ENCODE assay signal across 8 cellular contexts in the genomic region with DNA sequence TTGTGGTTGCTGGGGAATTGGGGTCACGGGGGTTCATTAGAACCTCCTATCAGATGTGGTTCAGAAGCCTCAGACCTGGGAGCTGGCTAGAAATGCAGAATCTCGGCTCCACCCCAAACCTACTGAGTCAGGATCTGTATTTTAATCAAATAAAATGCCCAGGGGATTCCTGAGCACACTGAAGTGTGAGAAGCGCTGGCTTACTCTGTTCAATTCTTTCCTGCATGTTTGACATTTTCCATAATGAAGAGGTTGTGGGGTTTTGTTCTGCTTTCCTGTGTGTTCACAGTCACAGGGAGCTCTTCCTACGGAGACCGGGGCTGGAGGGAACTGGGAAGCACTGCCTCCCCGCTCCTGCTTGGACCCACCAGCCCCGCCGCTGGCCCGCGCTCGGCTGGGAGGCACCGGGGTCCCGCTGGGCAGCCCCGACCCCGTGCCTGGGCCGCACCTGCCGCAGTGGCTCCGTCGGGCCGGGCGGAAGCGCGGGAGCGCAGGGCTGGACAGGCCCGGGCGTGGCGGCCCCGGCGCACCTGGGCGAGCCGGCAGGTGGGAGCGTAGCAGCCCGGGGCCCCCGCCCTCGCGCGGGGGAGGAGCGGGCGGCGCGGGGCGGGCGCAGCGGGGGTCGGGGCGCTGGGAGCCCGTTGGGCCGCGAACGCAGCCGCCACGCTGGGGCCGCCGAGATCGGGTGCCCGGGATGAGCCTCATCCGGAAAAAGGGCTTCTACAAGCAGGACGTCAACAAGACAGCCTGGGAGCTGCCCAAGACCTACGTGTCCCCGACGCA. TPM values are rescaled to one million over a fixed set of nuclear protein-coding genes. Genes with fewer than 3 reads are reported as not detected.
DNase-seq lines count a peak whose midpoint lies in the region; ATAC-seq lines count a peak whose summit lies in the region.

Gene MAPK13, plus strand, starts transcription at position 625 of the 783 bp plus-strand sequence. Its CDS starts 70 bp downstream, at position 695.

- H3K4me1 ChIP-seq in iPS DF 6.9 (ENCODE audit: control insufficient read depth, insufficient read depth, low read length): peaks cover 5% of the 10 kb centered on the region; the same call in 1 of the 2 replicates

- CTCF ChIA-PET in activated naive CD4-positive, alpha-beta T cell treated with anti-CD3 and anti-CD28 coated beads for 36 hours (lab: Charles Lee): interaction anchor here (1.0 to 4.6 kb wide), 4 partner anchors 8 to 96 kb away, joined by 4 to 33 read pairs (median 4); no protein-coding TSS in a partner anchor

- no peaks in the 10 kb centered on the region for H3K9me3 Mint-ChIP-seq in activated naive CD4-positive, alpha-beta T cell treated with anti-CD3 and anti-CD28 coated beads for 36 hours

- peak; percentile 44 for DNase-seq in DMS79 treated with DMSO at 0.1 percent for 48 hours (lab: John Stamatoyannopoulos, UW)
- DNase-seq in NCI-H2081 treated with DMSO at 0.1 percent for 48 hours (lab: John Stamatoyannopoulos, UW): peak; percentile 43
- peak; percentile 76 for DNase-seq in activated naive CD4-positive, alpha-beta T cell treated with anti-CD3 and anti-CD28 coated beads for 36 hours
- DNase-seq in iPS DF 6.9 (ENCODE audit: low read depth, low spot score): no peak
- DNase-seq in skeletal muscle cell (ENCODE audit: low read depth): no peak
- no peak for DNase-seq in NCI-H1048 (lab: John Stamatoyannopoulos, UW)
- no peak for DNase-seq in MG63

- intact Hi-C loops in activated naive CD4-positive, alpha-beta T cell treated with anti-CD3 and anti-CD28 coated beads for 36 hours (cut with micrococcal nuclease): loop anchor here (2.0 to 10.0 kb wide), 4 partner anchors 47 to 627 kb away; partner anchors contain the start of genes KCTD20, PXT1 and SRSF3

- H3K27me3 Mint-ChIP-seq in activated naive CD4-positive, alpha-beta T cell treated with anti-CD3 and anti-CD28 coated beads for 36 hours (ENCODE audit: low read depth): no peaks in the 10 kb centered on the region

- H3K36me3 ChIP-seq in iPS DF 6.9 (ENCODE audit: control insufficient read depth, insufficient read depth, low read length): no peaks in the 10 kb centered on the region
- no peaks in the 10 kb centered on the region for H3K36me3 ChIP-seq in MG63

- H3K4me3 ChIP-seq in iPS DF 6.9 (ENCODE audit: low read length): peak within 1 kb of the TSS; percentile 57
- H3K4me3 ChIP-seq in skeletal muscle cell (ENCODE audit: low read depth, low read length): peak within 1 kb of the TSS; percentile 18
- H3K4me3 ChIP-seq in MG63: no peak within 1 kb of the TSS

- peak within 1 kb of the TSS; percentile 95 for H3K27ac Mint-ChIP-seq in activated naive CD4-positive, alpha-beta T cell treated with anti-CD3 and anti-CD28 coated beads for 36 hours

- H3K27ac ChIP-seq in iPS DF 6.9 (ENCODE audit: low read length): no peak within 1 kb of the TSS

- H3K4me3 Mint-ChIP-seq in activated naive CD4-positive, alpha-beta T cell treated with anti-CD3 and anti-CD28 coated beads for 36 hours: peak within 1 kb of the TSS; percentile 85

- H3K9me3 ChIP-seq in iPS DF 6.9 (ENCODE audit: control insufficient read depth, insufficient read depth, low read length) (no peaks in the 10 kb centered on the region), MG63 (no peaks in the 10 kb centered on the region)

- peaks cover 17% of the 10 kb centered on the region for H3K36me3 Mint-ChIP-seq in activated naive CD4-positive, alpha-beta T cell treated with anti-CD3 and anti-CD28 coated beads for 36 hours (ENCODE audit: low read depth)

- H3K27me3 ChIP-seq in iPS DF 6.9 (ENCODE audit: control insufficient read depth, insufficient read depth, low read length): no peaks in the 10 kb centered on the region
- no peaks in the 10 kb centered on the region for H3K27me3 ChIP-seq in MG63

- peaks cover 48% of the 10 kb centered on the region for H3K4me1 Mint-ChIP-seq in activated naive CD4-positive, alpha-beta T cell treated with anti-CD3 and anti-CD28 coated beads for 36 hours (ENCODE audit: low read depth)

- no peak for ATAC-seq in HG03457 (IDR thresholded peaks at IDR 0.05; ENCODE audit: unreplicated experiment)

- WGBS in iPS DF 6.9 (ENCODE audit: insufficient coverage, insufficient read length): no CpG with 5 or more reads among the region's 61 CpGs

RNA-seq across cellular contexts. Expression of gene MAPK13, which starts in this region (rescaled TPM):
- 10 to 100 TPM; 49.8 to 51.4 TPM for total RNA-seq in activated naive CD4-positive, alpha-beta T cell treated with anti-CD3 and anti-CD28 coated beads for 36 hours
- total RNA-seq in MG63 (2014; rRNA removed; shearing (Covaris generic); ENCODE audit: low replicate concordance): 0.37 and 0.99 TPM in 2 replicates

Comparison
In these comparisons a context has a peak if more than half of its experiments do, and no peak if none do; other contexts are left out.
1. RNA of gene MAPK13 (total RNA-seq): 49.8 to 51.4 TPM in activated naive CD4-positive, alpha-beta T cell treated with anti-CD3 and anti-CD28 coated beads for 36 hours; 0.37 to 0.99 TPM in MG63; every median in the first group is over 10 times any median in the second.
2. DNase-seq: peak in DMS79 treated with DMSO at 0.1 percent for 48 hours (single experiment), NCI-H2081 treated with DMSO at 0.1 percent for 48 hours (single experiment) and activated naive CD4-positive, alpha-beta T cell treated with anti-CD3 and anti-CD28 coated beads for 36 hours (single experiment); none in iPS DF 6.9 (single experiment), skeletal muscle cell (single experiment), NCI-H1048 (single experiment) and MG63 (single experiment).